Comparison of ENCODE assay signal across 8 cellular contexts in genomic region chr11:125592305-125593112, GRCh38. TPM values are rescaled to one million over a fixed set of nuclear protein-coding genes. Genes with fewer than 3 reads are reported as not detected.
DNase-seq lines count a peak whose midpoint lies in the region; ATAC-seq and TF ChIP-seq lines count a peak whose summit lies in the region.

Gene STT3A (plus strand): TSS chr11:125592852. CDS start chr11:125595916, 3,064 bp downstream.

- peak; percentile 100 for DNase-seq in CMK (ENCODE audit: low read depth)
- peak; percentile 93 for DNase-seq in GM20000 (ENCODE audit: low spot score)
- peak; percentile 99 for DNase-seq in HT-29 (ENCODE audit: low spot score)
- peak; percentile 98 to 100 for DNase-seq in NOMO-1 (lab: John Stamatoyannopoulos, UW; ENCODE audit: unreplicated experiment in 2 of 2)
- peak; percentile 98 for DNase-seq in effector CD8-positive, alpha-beta T cell (lab: John Stamatoyannopoulos, UW)
- DNase-seq in lung (ENCODE audit: low spot score), result peak; percentile 100
- peak; percentile 91 to 97 (median 95) for DNase-seq in stimulated activated CD4-positive, alpha-beta T cell treated with anti-CD3 and anti-CD28 coated beads, TNF-alpha, amount 100 ng/mL, for 4 hours (ENCODE audit: low read depth in 3 of 3)

- CTCF ChIA-PET in activated CD8-positive, alpha-beta memory T cell treated with anti-CD3 and anti-CD28 coated beads for 36 hours (lab: Charles Lee), result interaction anchor here (1.2 to 3.0 kb wide), 3 partner anchors 23 to 33 kb away, joined by 6 to 11 read pairs (median 7); partner anchors contain the start of genes CHEK1 and EI24

- peak within 1 kb of the TSS; percentile 99 for H3K27ac ChIP-seq in lung (ENCODE audit: low read depth in 1 of 2, low read length in 1 of 2)

- H3K4me3 ChIP-seq in lung, result peak within 1 kb of the TSS; percentile 93

- H3K36me3 ChIP-seq in lung (ENCODE audit: control insufficient read depth in 2 of 2, insufficient read depth in 2 of 2, low read length in 2 of 2), result peaks cover 0 to 6% of the 10 kb centered on the region in 2 donors

- WGBS in lung, 2 donors, result 0% methylated on average over 55 of the region's 55 CpGs

- no peak for TF ChIP-seq CTCF in GM20000 (IDR thresholded peaks at IDR 0.05; ENCODE audit: extremely low read depth, missing control alignments)
- no peak for TF ChIP-seq CTCF in lung (IDR thresholded peaks at IDR 0.05; ENCODE audit: control extremely low read depth, extremely low read depth)

- H3K4me1 ChIP-seq in lung (ENCODE audit: control insufficient read depth in 2 of 2, insufficient read depth in 2 of 2, low read length in 2 of 2), result peaks cover 3 to 10% of the 10 kb centered on the region in 2 donors

- peak; percentile 96 for ATAC-seq in lung (ENCODE audit: insufficient read depth, low FRiP score)

- POLR2A ChIA-PET in activated CD8-positive, alpha-beta memory T cell treated with anti-CD3 and anti-CD28 coated beads for 36 hours (lab: Charles Lee), result interaction anchor here (0.5 to 3.4 kb wide), 5 partner anchors 11 to 679 kb away, joined by 3 to 31 read pairs (median 4); partner anchors contain the start of genes CHEK1, EI24 and PUS3

- no peaks in the 10 kb centered on the region for H3K9me3 ChIP-seq in lung (ENCODE audit: control insufficient read depth in 2 of 2, insufficient read depth in 1 of 2, low read length in 1 of 2)

- no peaks in the 10 kb centered on the region for H3K27me3 ChIP-seq in lung (ENCODE audit: control insufficient read depth, insufficient read depth)

RNA-seq across cellular contexts. Expression of gene STT3A, which starts in this region (rescaled TPM):
- 175 and 176 TPM in 2 replicates for total RNA-seq in HT-29 (2014; rRNA removed; shearing (Covaris generic))
- total RNA-seq in activated CD8-positive, alpha-beta memory T cell treated with anti-CD3 and anti-CD28 coated beads for 36 hours, result 100 to 1,000 TPM; 144 to 151 TPM
- total RNA-seq in lung, result 100 to 1,000 TPM; 103 to 136 TPM
- polyA plus RNA-seq in lung, result 10 to 100 TPM; 49.6 to 99.0 TPM

Comparison
In these comparisons a context has a peak if more than half of its experiments do, and no peak if none do; other contexts are left out.
1. Peak in every context shown above with its lines: DNase-seq, ATAC-seq, H3K4me3 ChIP-seq and H3K27ac ChIP-seq.